Comparison of ENCODE assay signal across 7 cellular contexts in the genomic region with DNA sequence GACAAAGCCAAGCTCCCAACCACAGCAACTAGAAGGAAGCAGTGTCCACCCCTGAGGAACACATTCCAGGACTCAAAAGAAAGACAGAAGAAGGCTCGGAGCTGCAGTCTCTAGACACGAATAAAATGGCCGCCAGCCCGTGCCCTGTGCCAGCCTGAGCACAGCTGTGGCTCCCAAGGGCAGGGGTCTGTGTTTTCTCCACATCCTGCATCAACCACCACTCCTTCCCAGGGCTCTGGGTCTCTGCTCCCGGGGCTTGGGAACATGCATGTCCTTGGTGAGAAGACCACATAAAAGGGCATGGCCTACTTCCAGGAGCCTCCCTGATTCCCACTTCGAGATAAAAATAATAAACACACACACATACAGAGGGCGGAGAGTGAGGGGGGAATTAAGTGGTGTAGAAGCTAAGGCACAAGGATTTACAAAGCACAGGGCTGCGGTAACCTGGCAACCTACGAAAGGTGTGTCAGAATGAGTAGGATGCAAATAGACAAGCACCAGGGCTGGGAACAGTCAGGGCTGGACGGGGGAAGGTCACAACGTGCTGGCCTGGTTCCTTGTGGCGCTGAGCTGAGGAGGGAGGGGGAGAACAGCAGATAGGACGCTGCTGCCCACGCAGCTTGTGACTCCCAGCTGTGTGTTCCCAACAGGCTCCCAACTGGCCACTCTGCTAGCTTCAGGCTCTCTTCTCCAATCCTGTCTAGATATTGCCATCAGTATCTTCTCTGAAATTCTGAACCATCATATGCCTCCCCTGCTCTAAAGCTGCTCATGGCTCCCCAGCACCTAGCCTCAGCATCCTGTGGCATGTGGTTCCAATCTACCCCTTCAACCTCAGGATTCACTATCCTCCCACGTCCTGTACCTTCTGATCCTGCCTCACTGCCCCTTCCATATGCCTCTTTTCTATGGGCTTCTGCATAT.
DNase-seq lines count a peak whose midpoint lies in the region; ATAC-seq and TF ChIP-seq lines count a peak whose summit lies in the region.

No MANE protein-coding gene starts in this region.

- H3K27ac ChIP-seq in VCaP (peak overlapping the region; percentile 62), coronary artery (peak overlapping the region; percentile 40 to 58), stomach smooth muscle (ENCODE audit: low read length) (peak overlapping the region; percentile 80)

- peaks cover 50% of the 10 kb centered on the region for H3K4me1 ChIP-seq in stomach smooth muscle (ENCODE audit: control insufficient read depth, insufficient read depth, low read length)

- no peaks in the 10 kb centered on the region for H3K27me3 ChIP-seq in stomach smooth muscle (ENCODE audit: control insufficient read depth in 1 of 2, insufficient read depth in 2 of 2, low read length in 2 of 2)

- no peaks in the 10 kb centered on the region for H3K9me3 Mint-ChIP-seq in memory B cell

- H3K9me3 ChIP-seq in stomach smooth muscle (ENCODE audit: control insufficient read depth in 2 of 2, low read length in 2 of 2), result no peaks in the 10 kb centered on the region

- peak overlapping the region in 1 of 2 donors; percentile 51 for H3K9ac ChIP-seq in stomach smooth muscle (ENCODE audit: low read length in 2 of 2)

- peaks cover 0 to 7% of the 10 kb centered on the region in 2 donors for H3K36me3 ChIP-seq in stomach smooth muscle (ENCODE audit: control insufficient read depth in 2 of 2, insufficient read depth in 2 of 2, low read length in 2 of 2)

- TF ChIP-seq CTCF in VCaP (conservative IDR thresholded peaks at IDR 0.05), result no peak
- no peak for TF ChIP-seq CTCF in coronary artery (IDR thresholded peaks at IDR 0.05)

- H3K27me3 Mint-ChIP-seq in memory B cell, result no peaks in the 10 kb centered on the region

- DNase-seq in coronary artery (ENCODE audit: low spot score), result peak; percentile 76
- no peak for DNase-seq in memory B cell (ENCODE audit: low spot score in 2 of 2)
- DNase-seq in AG20443 (ENCODE audit: low spot score), result no peak
- DNase-seq in NCI-H446 (lab: John Stamatoyannopoulos, UW), result no peak

- no peak for ATAC-seq in memory B cell (ENCODE audit: low read depth)
- no peak for ATAC-seq in HG03460 (IDR thresholded peaks at IDR 0.05; ENCODE audit: unreplicated experiment)

- H3K4me3 Mint-ChIP-seq in memory B cell, result no peak overlapping the region

- H3K27ac Mint-ChIP-seq in memory B cell, result peak overlapping the region; percentile 46

- peaks cover 41% of the 10 kb centered on the region for H3K4me1 Mint-ChIP-seq in memory B cell

- H3K36me3 Mint-ChIP-seq in memory B cell, result peaks cover 13% of the 10 kb centered on the region

- H3K4me3 ChIP-seq in coronary artery, result no peak overlapping the region
- H3K4me3 ChIP-seq in stomach smooth muscle (ENCODE audit: low read length in 2 of 2), result peak overlapping the region in 1 of 2 donors; percentile 57
